21 cellular contexts compared by ENCODE assay signal in the genomic region with DNA sequence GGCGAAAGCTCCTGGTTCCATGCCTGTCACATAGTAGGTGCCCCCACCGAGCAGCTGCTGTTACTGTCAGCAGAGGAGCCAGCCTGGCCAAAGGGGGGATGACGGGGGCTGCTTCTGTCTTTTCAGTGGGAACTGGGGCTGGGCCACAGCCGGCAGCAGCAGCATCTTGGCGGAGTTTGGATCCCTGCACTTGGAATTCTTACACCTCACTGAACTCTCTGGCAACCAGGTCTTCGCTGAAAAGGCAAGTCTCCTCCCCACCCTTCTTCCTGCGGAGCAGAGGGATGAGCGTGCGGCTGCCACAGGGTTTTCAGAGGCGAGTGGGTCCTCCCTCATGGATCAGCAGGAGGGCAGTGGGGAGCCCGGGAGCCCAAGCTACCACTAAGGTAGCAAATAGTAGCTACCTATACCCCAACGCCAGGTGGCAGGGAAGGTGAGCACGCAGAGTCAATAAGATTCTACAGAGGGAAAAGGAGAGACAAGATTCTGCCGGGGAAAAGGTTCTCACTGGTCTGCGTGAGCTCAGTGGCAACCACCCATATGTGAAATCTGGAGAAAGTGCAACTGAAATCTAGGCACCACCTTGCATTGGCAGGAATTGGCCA. TPM values are rescaled to one million over a fixed set of nuclear protein-coding genes. Genes with fewer than 3 reads are reported as not detected.
DNase-seq lines count a peak whose midpoint lies in the region; ATAC-seq and TF ChIP-seq lines count a peak whose summit lies in the region.
"Had no signal": no experiment of that assay in that cellular context is flagged by ENCODE, and none has a peak within 500 bp of the region (broad histone marks: within the 10 kb centered on the region; RNA-seq: fewer than 3 reads in every experiment).

No MANE protein-coding gene starts in this region.

- peaks cover 41% of the 10 kb centered on the region for H3K4me1 Mint-ChIP-seq in CD4-positive, alpha-beta T cell (ENCODE audit: low read depth)
- H3K4me1 Mint-ChIP-seq in naive thymus-derived CD4-positive, alpha-beta T cell = peaks cover 19 to 52% (median 39%) of the 10 kb centered on the region in 7 donors

- no peaks in the 10 kb centered on the region for H3K27me3 ChIP-seq in CD4-positive, alpha-beta T cell (ENCODE audit: control insufficient read depth, insufficient read depth, low read length)
- no peaks in the 10 kb centered on the region for H3K27me3 ChIP-seq in naive thymus-derived CD4-positive, alpha-beta T cell (ENCODE audit: control insufficient read depth in 2 of 2, insufficient read depth in 2 of 2, low read length in 2 of 2)

- no peaks in the 10 kb centered on the region for H3K9me3 ChIP-seq in CD4-positive, alpha-beta T cell (ENCODE audit: control insufficient read depth, low read length)
- no peaks in the 10 kb centered on the region for H3K9me3 ChIP-seq in naive thymus-derived CD4-positive, alpha-beta T cell (ENCODE audit: control insufficient read depth in 2 of 3, low read length in 3 of 3)

- no peak for DNase-seq in CD4-positive, alpha-beta T cell
- DNase-seq in NCI-H446 treated with DMSO at 0.1 percent for 48 hours (lab: John Stamatoyannopoulos, UW) (peak; percentile 95), cerebellum (ENCODE audit: low spot score) (peak; percentile 62), SHP77 treated with DMSO at 0.1 percent for 48 hours (lab: John Stamatoyannopoulos, UW) (no peak), NCI-H748 treated with DMSO at 0.1 percent for 48 hours (lab: John Stamatoyannopoulos, UW) (no peak)
- no peak for DNase-seq in naive thymus-derived CD4-positive, alpha-beta T cell
- no peak for DNase-seq in activated T-cell treated with anti-CD3 and anti-CD28 coated beads, Interleukin-2, amount 50 U/mL, for 48 hours
- DNase-seq in activated CD4-positive, alpha-beta T cell treated with anti-CD3 and anti-CD28 coated beads, Interleukin-2, amount 50 U/mL, for 4 hours = no peak
- DNase-seq: effector CD8-positive, alpha-beta T cell; GM23248; kidney; NCI-H1048; NK-92 treated with Interleukin-12 subunit alpha and Interleukin-12 subunit beta, amount 100 ng/mL, for 24 hours; SHP77; stimulated activated CD4-positive, alpha-beta T cell treated with anti-CD3 and anti-CD28 coated beads, Interleukin-15, amount 100 ng/mL, for 24 hours; stimulated activated CD4-positive, alpha-beta T cell treated with anti-CD3 and anti-CD28 coated beads, Interleukin-4, amount 100 ng/mL, for 4 hours had no signal

- H3K27ac Mint-ChIP-seq in CD4-positive, alpha-beta T cell = peak overlapping the region; percentile 76
- H3K27ac Mint-ChIP-seq in naive thymus-derived CD4-positive, alpha-beta T cell = peak overlapping the region; percentile 55 to 96 (median 76)
- H3K27ac Mint-ChIP-seq: activated naive CD4-positive, alpha-beta T cell treated with anti-CD3 and anti-CD28 coated beads, Interleukin-2, amount 50 U/mL, for 72 hours; activated T-helper 2 cell treated with anti-CD3 and anti-CD28 coated beads, Interferon-gamma antibody, Interleukin-2, Interleukin-4, amounts not matched to agents 10 μg/mL and 5 μg/mL and 100 μg/mL, durations not matched to agents 14 hours and 24 hours and 36 hours; CD14-positive monocyte; IgD-negative memory B cell; natural killer cell treated with Interleukin-12 subunit alpha and Interleukin-12 subunit beta and Interleukin-15 and Interleukin-18, amount 100 ng/mL, for 72 hours had no signal

- no peaks in the 10 kb centered on the region for H3K9me3 Mint-ChIP-seq in CD4-positive, alpha-beta T cell
- peaks cover 0 to 4% (median 0%) of the 10 kb centered on the region in 11 donors for H3K9me3 Mint-ChIP-seq in naive thymus-derived CD4-positive, alpha-beta T cell
- H3K9me3 Mint-ChIP-seq: activated naive CD4-positive, alpha-beta T cell treated with anti-CD3 and anti-CD28 coated beads, Interleukin-2, amount 50 U/mL, for 72 hours; activated T-helper 2 cell treated with anti-CD3 and anti-CD28 coated beads, Interferon-gamma antibody, Interleukin-2, Interleukin-4, amounts not matched to agents 10 μg/mL and 5 μg/mL and 100 μg/mL, durations not matched to agents 14 hours and 24 hours and 36 hours; CD14-positive monocyte; IgD-negative memory B cell; natural killer cell treated with Interleukin-12 subunit alpha and Interleukin-12 subunit beta and Interleukin-15 and Interleukin-18, amount 100 ng/mL, for 72 hours had no signal

- no peak for ATAC-seq in CD4-positive, alpha-beta T cell (ENCODE audit: poor library complexity)
- no peak for ATAC-seq in naive thymus-derived CD4-positive, alpha-beta T cell
- ATAC-seq: activated naive CD4-positive, alpha-beta T cell treated with anti-CD3 and anti-CD28 coated beads, Interleukin-2, amount 50 U/mL, for 72 hours; natural killer cell treated with Interleukin-12 subunit alpha and Interleukin-12 subunit beta and Interleukin-15 and Interleukin-18, amount 100 ng/mL, for 72 hours had no signal

- H3K4me3 ChIP-seq in naive thymus-derived CD4-positive, alpha-beta T cell (ENCODE audit: low read length) = no peak overlapping the region
- H3K4me3 ChIP-seq: GM23248 had no signal

- H3K4me3 Mint-ChIP-seq in CD4-positive, alpha-beta T cell = no peak overlapping the region
- H3K4me3 Mint-ChIP-seq in naive thymus-derived CD4-positive, alpha-beta T cell = no peak overlapping the region
- H3K4me3 Mint-ChIP-seq: CD14-positive monocyte; IgD-negative memory B cell; natural killer cell treated with Interleukin-12 subunit alpha and Interleukin-12 subunit beta and Interleukin-15 and Interleukin-18, amount 100 ng/mL, for 72 hours had no signal

- peaks cover 0 to 64% (median 22%) of the 10 kb centered on the region in 3 experiments for H3K36me3 ChIP-seq in naive thymus-derived CD4-positive, alpha-beta T cell (ENCODE audit: control insufficient read depth in 2 of 3, insufficient read depth in 3 of 3, low read length in 3 of 3)

- intact Hi-C loops in CD4-positive, alpha-beta T cell (cut with DNase I, micrococcal nuclease) = no loop called here
- intact Hi-C loops in naive thymus-derived CD4-positive, alpha-beta T cell (cut with micrococcal nuclease) = no loop called here

- H3K36me3 Mint-ChIP-seq in CD4-positive, alpha-beta T cell (ENCODE audit: low read depth) = peaks cover 89% of the 10 kb centered on the region
- H3K36me3 Mint-ChIP-seq in naive thymus-derived CD4-positive, alpha-beta T cell = peaks cover 0 to 38% (median 9%) of the 10 kb centered on the region in 5 donors
- H3K36me3 Mint-ChIP-seq: activated naive CD4-positive, alpha-beta T cell treated with anti-CD3 and anti-CD28 coated beads, Interleukin-2, amount 50 U/mL, for 72 hours; IgD-negative memory B cell; natural killer cell treated with Interleukin-12 subunit alpha and Interleukin-12 subunit beta and Interleukin-15 and Interleukin-18, amount 100 ng/mL, for 72 hours had no signal

- CTCF ChIA-PET in CD4-positive, alpha-beta T cell (lab: Charles Lee) = no interaction called here
- CTCF ChIA-PET in naive thymus-derived CD4-positive, alpha-beta T cell (lab: Charles Lee) = interaction anchor here (1.0 to 1.6 kb wide), 4 partner anchors 16 to 140 kb away, joined by 3 to 4 read pairs (median 3); no protein-coding TSS in a partner anchor

- peaks cover 0 to 31% of the 10 kb centered on the region in 2 donors for H3K4me1 ChIP-seq in naive thymus-derived CD4-positive, alpha-beta T cell (ENCODE audit: control insufficient read depth in 2 of 2, insufficient read depth in 2 of 2, low read length in 2 of 2)

- POLR2A ChIA-PET in CD4-positive, alpha-beta T cell (lab: Charles Lee) = interaction anchor here (1.0 to 7.0 kb wide), 4 partner anchors 16 to 82 kb away, joined by 4 to 38 read pairs (median 4); a partner anchor contains a TSS
- POLR2A ChIA-PET in naive thymus-derived CD4-positive, alpha-beta T cell (lab: Charles Lee) = interaction anchor here (0.6 to 7.6 kb wide), 4 partner anchors 16 to 186 kb away, joined by 3 to 45 read pairs (median 6); no protein-coding TSS in a partner anchor

- no peaks in the 10 kb centered on the region for H3K27me3 Mint-ChIP-seq in CD4-positive, alpha-beta T cell
- peaks cover 0 to 16% (median 0%) of the 10 kb centered on the region in 5 donors for H3K27me3 Mint-ChIP-seq in naive thymus-derived CD4-positive, alpha-beta T cell
- H3K27me3 Mint-ChIP-seq: natural killer cell treated with Interleukin-12 subunit alpha and Interleukin-12 subunit beta and Interleukin-15 and Interleukin-18, amount 100 ng/mL, for 72 hours had no signal

- no peak overlapping the region for H3K27ac ChIP-seq in CD4-positive, alpha-beta T cell (ENCODE audit: low read depth, low read length)
- H3K27ac ChIP-seq in naive thymus-derived CD4-positive, alpha-beta T cell (ENCODE audit: low read depth, low read length) = no peak overlapping the region
- H3K27ac ChIP-seq: GM23248 had no signal

- TF ChIP-seq CTCF in CD4-positive, alpha-beta T cell (IDR thresholded peaks at IDR 0.05) = no peak

RNA-seq across cellular contexts. Expression of a gene that starts 41.4 kb away (rescaled TPM):
- 10 to 100 TPM; 25.3 to 25.7 TPM for total RNA-seq in CD4-positive, alpha-beta T cell
- 21.6 TPM for total RNA-seq in cerebellum
- total RNA-seq in naive thymus-derived CD4-positive, alpha-beta T cell = 10 to 100 TPM; 11.9 to 27.7 (median 25.8) TPM
- 1 to 10 TPM; 2.6 to 5.6 TPM for polyA plus RNA-seq in naive thymus-derived CD4-positive, alpha-beta T cell

Comparison
In these comparisons a context has a peak if more than half of its experiments do, and no peak if none do; other contexts are left out.
1. DNase-seq: peak in NCI-H446 treated with DMSO at 0.1 percent for 48 hours (single experiment) and cerebellum (single experiment); none in CD4-positive, alpha-beta T cell (0 of 10), naive thymus-derived CD4-positive, alpha-beta T cell (0 of 9), SHP77 treated with DMSO at 0.1 percent for 48 hours (single experiment), activated T-cell treated with anti-CD3 and anti-CD28 coated beads, Interleukin-2, amount 50 U/mL, for 48 hours (0 of 2), activated CD4-positive, alpha-beta T cell treated with anti-CD3 and anti-CD28 coated beads, Interleukin-2, amount 50 U/mL, for 4 hours (0 of 2) and NCI-H748 treated with DMSO at 0.1 percent for 48 hours (single experiment).